ENCODE assay signal across 8 cellular contexts in the genomic region with DNA sequence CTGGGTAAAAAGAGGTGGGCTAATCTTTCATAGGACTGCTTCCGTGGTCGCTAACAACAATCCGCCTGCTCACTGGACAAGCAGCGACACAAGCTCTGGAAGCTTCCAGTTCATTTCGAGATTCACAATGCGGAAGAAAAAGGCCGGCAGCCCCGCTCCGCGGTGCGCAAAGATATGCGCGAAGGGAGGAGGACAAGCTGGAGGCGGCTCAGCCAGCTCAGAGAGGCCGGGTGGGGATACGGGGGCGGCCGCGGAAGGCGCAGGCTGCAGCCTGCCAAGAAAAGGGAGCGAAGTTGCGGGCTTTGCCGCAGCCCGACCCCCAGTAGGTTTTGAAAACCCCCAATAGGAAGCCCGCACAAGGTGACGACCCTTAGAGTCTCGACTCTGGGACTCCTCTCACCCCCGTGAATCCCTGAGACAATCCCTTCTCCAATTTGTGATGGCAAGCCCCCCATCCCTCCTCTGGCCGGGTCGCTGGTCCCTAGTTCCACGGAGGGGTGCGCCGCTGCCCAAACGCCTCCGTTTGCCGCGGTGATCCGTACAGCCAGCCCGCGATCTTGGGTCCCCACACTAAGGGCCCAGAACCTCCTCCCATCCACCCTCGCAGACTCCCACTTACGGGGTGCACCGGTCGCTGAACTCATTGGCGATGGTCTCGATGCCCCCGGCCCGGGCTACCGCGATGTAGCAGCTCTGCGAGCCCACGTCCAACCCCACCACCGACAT. TPM values are rescaled to one million over a fixed set of nuclear protein-coding genes. Genes with fewer than 3 reads are reported as not detected.
DNase-seq lines count a peak whose midpoint lies in the region; ATAC-seq, FAIRE-seq and TF ChIP-seq lines count a peak whose summit lies in the region.

No MANE protein-coding gene starts in this region.

- H3K27me3 ChIP-seq in DND-41 (ENCODE audit: insufficient read depth, low read length, poor library complexity), result no peaks in the 10 kb centered on the region
- no peaks in the 10 kb centered on the region for H3K27me3 ChIP-seq in WERI-Rb-1 (ENCODE audit: insufficient read depth, low read depth, severe bottlenecking)
- H3K27me3 ChIP-seq in keratinocyte (ENCODE audit: control insufficient read depth, extremely low read depth, insufficient read depth, low read length), result no peaks in the 10 kb centered on the region

- ATAC-seq in DND-41 (ENCODE audit: insufficient read depth, low read depth), result peak; percentile 28
- peak; percentile 25 for ATAC-seq in GM21619 (IDR thresholded peaks at IDR 0.05; ENCODE audit: unreplicated experiment)

- FAIRE-seq in keratinocyte (lab: Jason Lieb, UNC), result no peak

- H3K36me3 ChIP-seq in DND-41 (ENCODE audit: insufficient read depth, low read length) (peaks cover 38% of the 10 kb centered on the region), WERI-Rb-1 (peaks cover 2% of the 10 kb centered on the region; the same call in 1 of the 2 replicates), keratinocyte (ENCODE audit: control insufficient read depth in 2 of 2, extremely low read depth in 1 of 2, insufficient read depth in 2 of 2, low read length in 2 of 2) (peaks cover 7% of the 10 kb centered on the region in 2 experiments)

- H3K9ac ChIP-seq in DND-41 (ENCODE audit: low read depth, low read length) (peak overlapping the region; percentile 72), keratinocyte (ENCODE audit: control insufficient read depth, extremely low read depth, insufficient read depth, low read length) (peak overlapping the region; percentile 90)

- no peaks in the 10 kb centered on the region for H3K9me3 ChIP-seq in DND-41 (ENCODE audit: insufficient read depth, low read length, severe bottlenecking)
- no peaks in the 10 kb centered on the region for H3K9me3 ChIP-seq in WERI-Rb-1 (ENCODE audit: severe bottlenecking)
- no peaks in the 10 kb centered on the region for H3K9me3 ChIP-seq in keratinocyte (ENCODE audit: control insufficient read depth, low read depth, low read length)

- DNase-seq in DND-41 (peak; percentile 68), LoVo (ENCODE audit: low spot score) (peak; percentile 38), WERI-Rb-1 (peak; percentile 22), caudate nucleus (lab: John Stamatoyannopoulos, UW) (peak in 56 of 61 donors; percentile 11 to 79 (median 55)), keratinocyte (ENCODE audit: low read depth, low spot score) (no peak), NCI-H2196 (lab: John Stamatoyannopoulos, UW; ENCODE audit: unreplicated experiment) (no peak)
- peak; percentile 62 for DNase-seq in stimulated activated CD4-positive, alpha-beta T cell treated with anti-CD3 and anti-CD28 coated beads, Interleukin-12 subunit alpha, Interleukin-12 subunit beta, amount 100 ng/mL, for 4 hours

- TF ChIP-seq CTCF in DND-41 (IDR thresholded peaks at IDR 0.05; ENCODE audit: borderline replicate concordance, extremely low read depth, low read length, poor library complexity, severe bottlenecking) (no peak), WERI-Rb-1 (IDR thresholded peaks at IDR 0.05; ENCODE audit: low read depth, low read length) (no peak), keratinocyte (optimal IDR thresholded peaks at IDR 0.05 in 1 of 3, IDR thresholded peaks at IDR 0.05 in 1 of 3, conservative IDR thresholded peaks at IDR 0.05 in 1 of 3; ENCODE audit: extremely low read depth in 1 of 3, insufficient read depth in 2 of 3, low read length in 3 of 3) (no peak)

- dilution Hi-C loops in keratinocyte (cut with MboI; ENCODE audit: extremely low pct_ligation_motif_present, low sequenced_read_pairs), result no loop called here

- H3K9me1 ChIP-seq in keratinocyte (ENCODE audit: control insufficient read depth, extremely low read depth, insufficient read depth, low read length), result no peaks in the 10 kb centered on the region

- H4K20me1 ChIP-seq in DND-41 (ENCODE audit: insufficient read depth, low read length) (peaks cover 24% of the 10 kb centered on the region; the same call in 1 of the 2 replicates), keratinocyte (ENCODE audit: control insufficient read depth, extremely low read depth, insufficient read depth, low read length) (no peaks in the 10 kb centered on the region)

- H2AFZ ChIP-seq in DND-41 (ENCODE audit: low read depth, low read length) (peak overlapping the region; percentile 88), keratinocyte (ENCODE audit: control insufficient read depth, low read length) (peak overlapping the region; percentile 67)

- H3K4me3 ChIP-seq in DND-41 (ENCODE audit: low read depth in 1 of 2, low read length in 2 of 2), result peak overlapping the region; percentile 67 to 94
- peak overlapping the region; percentile 60 for H3K4me3 ChIP-seq in WERI-Rb-1 (ENCODE audit: low read depth, low read length)
- H3K4me3 ChIP-seq in keratinocyte (ENCODE audit: control insufficient read depth in 2 of 3, extremely low read depth in 1 of 3, insufficient read depth in 2 of 3, low read depth in 1 of 3, low read length in 3 of 3), result peak overlapping the region; percentile 66 to 94 (median 87)

- H3K27ac ChIP-seq in DND-41 (ENCODE audit: low read length) (peak overlapping the region; percentile 76), WERI-Rb-1 (peak overlapping the region; percentile 51; the same call in 1 of the 2 replicates), caudate nucleus (ENCODE audit: low read depth, low read length) (peak overlapping the region; percentile 100), keratinocyte (ENCODE audit: control insufficient read depth, insufficient read depth, low read length) (peak overlapping the region; percentile 84)

- peaks cover 46% of the 10 kb centered on the region for H3K4me1 ChIP-seq in DND-41 (ENCODE audit: insufficient read depth, low read length)
- H3K4me1 ChIP-seq in keratinocyte (ENCODE audit: control insufficient read depth, extremely low read depth, insufficient read depth, low read length), result peaks cover 24% of the 10 kb centered on the region

- H3K4me2 ChIP-seq in DND-41 (ENCODE audit: insufficient read depth, low read length), result peak overlapping the region; percentile 74
- H3K4me2 ChIP-seq in keratinocyte (ENCODE audit: control insufficient read depth, extremely low read depth, insufficient read depth, low read depth, low read length), result peak overlapping the region; percentile 81

- H3K79me2 ChIP-seq in DND-41 (ENCODE audit: insufficient read depth, low read length), result peaks cover 66% of the 10 kb centered on the region
- H3K79me2 ChIP-seq in keratinocyte (ENCODE audit: control insufficient read depth, insufficient read depth, low read length), result peaks cover 54% of the 10 kb centered on the region

RNA-seq across cellular contexts. Expression of a gene that starts 0.7 kb away (rescaled TPM):
- 54.3 to 111 TPM (median 73.5 TPM) in 3 replicates for polyA plus RNA-seq in keratinocyte
- 839 TPM for polyA plus RNA-seq in keratinocyte (2011; ENCODE audit: low read depth)
- 51.0 and 97.3 TPM in 2 replicates for polyA plus RNA-seq in keratinocyte (2011; cell fraction: cytosol; rRNA removed)
- 87.1 and 138 TPM in 2 replicates for polyA plus RNA-seq in keratinocyte (2011; cell fraction: nucleus; rRNA removed)
- polyA plus RNA-seq in keratinocyte (2012; ENCODE audit: low replicate concordance), result 114 and 211 TPM in 2 replicates
- 10.4 to 54.5 TPM (median 18.7 TPM) in 3 replicates for polyA minus RNA-seq in keratinocyte
- 44.5 TPM for polyA minus RNA-seq in keratinocyte (2011; cell fraction: cytosol; rRNA and poly(A)+ RNA removed)
- polyA minus RNA-seq in keratinocyte (2011; cell fraction: nucleus; rRNA and poly(A)+ RNA removed), result 44.9 and 83.2 TPM in 2 replicates

RNA-seq across cellular contexts. Expression of a gene that starts 38.8 kb away (rescaled TPM):
- polyA plus RNA-seq in keratinocyte, result 2.6 to 4.4 TPM (median 3.4 TPM) in 3 replicates
- 1.1 TPM for polyA plus RNA-seq in keratinocyte (2011; ENCODE audit: low read depth)
- 1.2 and 2.4 TPM in 2 replicates for polyA plus RNA-seq in keratinocyte (2011; cell fraction: cytosol; rRNA removed)
- 3.5 and 4.5 TPM in 2 replicates for polyA plus RNA-seq in keratinocyte (2011; cell fraction: nucleus; rRNA removed)
- 3.0 and 4.4 TPM in 2 replicates for polyA plus RNA-seq in keratinocyte (2012; ENCODE audit: low replicate concordance)
- 3.4 to 4.9 TPM (median 3.6 TPM) in 3 replicates for polyA minus RNA-seq in keratinocyte
- 2.9 TPM for polyA minus RNA-seq in keratinocyte (2011; cell fraction: cytosol; rRNA and poly(A)+ RNA removed)
- 3.7 and 6.5 TPM in 2 replicates for polyA minus RNA-seq in keratinocyte (2011; cell fraction: nucleus; rRNA and poly(A)+ RNA removed)

Comparison
In these comparisons a context has a peak if more than half of its experiments do, and no peak if none do; other contexts are left out.
1. DNase-seq: peak in DND-41 (single experiment), LoVo (single experiment), WERI-Rb-1 (single experiment), caudate nucleus (56 of 61) and stimulated activated CD4-positive, alpha-beta T cell treated with anti-CD3 and anti-CD28 coated beads, Interleukin-12 subunit alpha, Interleukin-12 subunit beta, amount 100 ng/mL, for 4 hours (single experiment); none in keratinocyte (single experiment) and NCI-H2196 (single experiment).
2. Peak in every context shown above with its lines, with median percentiles within 50 percentile points of each other: H3K27ac ChIP-seq and H3K4me3 ChIP-seq.